Comparison of ENCODE assay signal across 17 cellular contexts in the genomic region with DNA sequence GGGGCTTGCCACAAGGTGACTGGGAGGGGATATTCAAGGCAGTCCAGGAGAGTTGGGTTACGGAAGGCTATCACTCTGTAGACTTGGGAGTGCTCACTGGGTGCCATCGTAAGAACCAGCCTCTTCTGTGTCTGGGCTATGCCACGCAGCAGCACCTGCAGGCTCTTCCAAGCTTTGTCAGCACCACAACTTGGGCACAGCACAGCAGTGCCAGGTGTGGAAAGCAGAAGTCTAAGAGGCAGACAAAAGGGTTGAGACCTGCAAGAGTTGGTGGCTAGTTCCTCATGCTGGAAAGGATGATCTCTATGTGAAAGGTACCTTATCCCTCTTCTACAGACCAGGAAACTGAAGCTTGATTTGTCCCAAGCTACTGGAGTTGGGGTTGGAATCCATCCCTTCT.
DNase-seq lines count a peak whose midpoint lies in the region; ATAC-seq lines count a peak whose summit lies in the region.
"Had no signal": no experiment of that assay in that cellular context is flagged by ENCODE, and none has a peak within 500 bp of the region (broad histone marks: within the 10 kb centered on the region; RNA-seq: fewer than 3 reads in every experiment).

No MANE protein-coding gene starts in this region.

- ATAC-seq in effector memory CD8-positive, alpha-beta T cell (replicated peaks), result no peak
- ATAC-seq in stimulated activated naive B cell treated with anti-CD40 and anti-IgM and Interleukin-4, amounts not matched to agents 10 μg/mL and 1 μg/mL and 100 μg/mL, for 72 hours (replicated peaks), result peak; percentile 44 to 64
- ATAC-seq: HCT116, Panc1 had no signal

- H3K36me3 Mint-ChIP-seq in T-helper 2 cell treated with Interferon-gamma antibody and Interleukin-4, amounts not matched to agents 5 μg/mL and 100 μg/mL, for 36 hours (ENCODE audit: low read depth), result peaks cover 6% of the 10 kb centered on the region
- peaks cover 25% of the 10 kb centered on the region for H3K36me3 Mint-ChIP-seq in effector memory CD8-positive, alpha-beta T cell (ENCODE audit: insufficient read depth)
- peaks cover 0 to 5% of the 10 kb centered on the region in 2 donors for H3K36me3 Mint-ChIP-seq in stimulated activated naive B cell treated with anti-CD40 and anti-IgM and Interleukin-4, amounts not matched to agents 10 μg/mL and 1 μg/mL and 100 μg/mL, for 72 hours

- no peak overlapping the region for H3K4me3 Mint-ChIP-seq in T-helper 2 cell treated with Interferon-gamma antibody and Interleukin-4, amounts not matched to agents 5 μg/mL and 100 μg/mL, for 36 hours
- H3K4me3 Mint-ChIP-seq in effector memory CD8-positive, alpha-beta T cell, result peak overlapping the region; percentile 47 to 62
- H3K4me3 Mint-ChIP-seq in stimulated activated naive B cell treated with anti-CD40 and anti-IgM and Interleukin-4, amounts not matched to agents 10 μg/mL and 1 μg/mL and 100 μg/mL, for 72 hours, result no peak overlapping the region

- H3K27me3 Mint-ChIP-seq in T-helper 2 cell treated with Interferon-gamma antibody and Interleukin-4, amounts not matched to agents 5 μg/mL and 100 μg/mL, for 36 hours (ENCODE audit: low read depth), result peaks cover 4% of the 10 kb centered on the region
- no peaks in the 10 kb centered on the region for H3K27me3 Mint-ChIP-seq in effector memory CD8-positive, alpha-beta T cell
- H3K27me3 Mint-ChIP-seq in stimulated activated naive B cell treated with anti-CD40 and anti-IgM and Interleukin-4, amounts not matched to agents 10 μg/mL and 1 μg/mL and 100 μg/mL, for 72 hours, result no peaks in the 10 kb centered on the region

- DNase-seq in T-helper 2 cell treated with Interferon-gamma antibody and Interleukin-4, amounts not matched to agents 5 μg/mL and 100 μg/mL, for 36 hours (ENCODE audit: low spot score), result no peak
- no peak for DNase-seq in T-helper 2 cell
- peak; percentile 47 for DNase-seq in MV-4-11 (lab: John Stamatoyannopoulos, UW)
- DNase-seq in effector memory CD8-positive, alpha-beta T cell, result no peak
- DNase-seq in stimulated activated naive B cell treated with anti-CD40 and anti-IgM and Interleukin-4, amounts not matched to agents 10 μg/mL and 1 μg/mL and 100 μg/mL, for 72 hours, result no peak
- DNase-seq in activated CD4-positive, CD25-positive, alpha-beta regulatory T cell treated with anti-CD3 and anti-CD28 coated beads, Interleukin-2, amount 50 U/mL, for 72 hours, result no peak
- DNase-seq in activated CD4-positive, CD25-positive, alpha-beta regulatory T cell (lab: John Stamatoyannopoulos, UW), result no peak
- DNase-seq in LoVo (ENCODE audit: low spot score), result no peak
- DNase-seq: 8988T, GM23248, NCI-H1930, NCI-H2171, NCI-H446 treated with DMSO at 0.1 percent for 48 hours, NCI-H748 treated with DMSO at 0.1 percent for 48 hours, SIG-M5 had no signal

- peak overlapping the region; percentile 3 for H3K27ac Mint-ChIP-seq in T-helper 2 cell treated with Interferon-gamma antibody and Interleukin-4, amounts not matched to agents 5 μg/mL and 100 μg/mL, for 36 hours
- peak overlapping the region; percentile 87 to 88 for H3K27ac Mint-ChIP-seq in effector memory CD8-positive, alpha-beta T cell
- H3K27ac Mint-ChIP-seq in stimulated activated naive B cell treated with anti-CD40 and anti-IgM and Interleukin-4, amounts not matched to agents 10 μg/mL and 1 μg/mL and 100 μg/mL, for 72 hours, result peak overlapping the region; percentile 27

- peaks cover 54% of the 10 kb centered on the region for H3K4me1 Mint-ChIP-seq in T-helper 2 cell treated with Interferon-gamma antibody and Interleukin-4, amounts not matched to agents 5 μg/mL and 100 μg/mL, for 36 hours (ENCODE audit: low read depth)
- peaks cover 64 to 80% of the 10 kb centered on the region in 2 donors for H3K4me1 Mint-ChIP-seq in effector memory CD8-positive, alpha-beta T cell (ENCODE audit: low read depth in 2 of 2)
- peaks cover 41 to 64% of the 10 kb centered on the region in 2 donors for H3K4me1 Mint-ChIP-seq in stimulated activated naive B cell treated with anti-CD40 and anti-IgM and Interleukin-4, amounts not matched to agents 10 μg/mL and 1 μg/mL and 100 μg/mL, for 72 hours

- H3K9me3 Mint-ChIP-seq in T-helper 2 cell treated with Interferon-gamma antibody and Interleukin-4, amounts not matched to agents 5 μg/mL and 100 μg/mL, for 36 hours, result peaks cover 4% of the 10 kb centered on the region
- H3K9me3 Mint-ChIP-seq in effector memory CD8-positive, alpha-beta T cell, result peaks cover 3 to 7% of the 10 kb centered on the region in 2 donors
- H3K9me3 Mint-ChIP-seq in stimulated activated naive B cell treated with anti-CD40 and anti-IgM and Interleukin-4, amounts not matched to agents 10 μg/mL and 1 μg/mL and 100 μg/mL, for 72 hours, result no peaks in the 10 kb centered on the region

Comparison
In these comparisons a context has a peak if more than half of its experiments do, and no peak if none do; other contexts are left out.
1. H3K27ac Mint-ChIP-seq: peak in every context shown above with its lines; median percentile 88 in effector memory CD8-positive, alpha-beta T cell; 27 in stimulated activated naive B cell treated with anti-CD40 and anti-IgM and Interleukin-4, amounts not matched to agents 10 μg/mL and 1 μg/mL and 100 μg/mL, for 72 hours; 3 in T-helper 2 cell treated with Interferon-gamma antibody and Interleukin-4, amounts not matched to agents 5 μg/mL and 100 μg/mL, for 36 hours.
2. H3K4me3 Mint-ChIP-seq: peak in effector memory CD8-positive, alpha-beta T cell (2 of 2); none in T-helper 2 cell treated with Interferon-gamma antibody and Interleukin-4, amounts not matched to agents 5 μg/mL and 100 μg/mL, for 36 hours (single experiment) and stimulated activated naive B cell treated with anti-CD40 and anti-IgM and Interleukin-4, amounts not matched to agents 10 μg/mL and 1 μg/mL and 100 μg/mL, for 72 hours (0 of 2).